ENCODE assay signal across 1 cellular context in the genomic region with DNA sequence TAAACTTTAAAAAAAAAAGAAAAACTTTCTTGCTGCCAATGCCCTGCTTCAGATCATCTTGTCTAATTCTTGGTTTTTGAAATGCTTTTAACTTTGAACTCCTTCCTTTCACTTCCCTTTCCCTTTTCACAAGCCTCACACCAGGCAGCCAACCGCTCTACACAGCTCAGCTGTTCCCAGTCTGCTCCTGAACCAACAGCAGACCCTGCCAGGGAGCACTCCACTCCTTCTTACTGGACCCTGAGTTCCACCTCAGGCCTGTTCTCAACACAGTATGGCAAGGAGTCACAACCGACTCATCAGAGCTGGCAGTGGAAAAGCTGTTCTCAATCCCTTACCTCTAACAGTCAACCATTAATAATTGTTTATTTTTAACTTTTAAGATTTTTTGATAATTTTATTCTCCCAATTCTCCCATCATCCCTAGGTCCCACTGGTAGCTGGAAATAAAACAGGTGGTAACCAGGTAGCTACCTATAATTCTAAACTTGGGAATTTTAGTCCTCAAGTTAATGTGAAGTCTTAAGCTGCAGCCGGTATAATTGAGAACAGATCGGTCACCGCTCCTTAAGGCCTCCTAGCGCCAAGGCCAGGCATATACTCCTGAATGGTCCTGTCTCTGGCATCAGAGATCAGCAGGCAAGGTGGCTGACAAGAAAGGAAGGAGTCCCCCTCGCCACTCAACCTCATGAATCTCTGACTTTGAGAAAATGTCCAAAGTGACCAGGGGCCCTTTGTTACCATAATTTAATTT.
TF ChIP-seq lines count a peak whose summit lies in the region.

No MANE protein-coding gene starts in this region.

TF ChIP-seq in WTC11, 78 proteins besides CTCF, POLR2A, EP300 and RAD21 (continued from another document):
- TF ChIP-seq, protein P1, sequence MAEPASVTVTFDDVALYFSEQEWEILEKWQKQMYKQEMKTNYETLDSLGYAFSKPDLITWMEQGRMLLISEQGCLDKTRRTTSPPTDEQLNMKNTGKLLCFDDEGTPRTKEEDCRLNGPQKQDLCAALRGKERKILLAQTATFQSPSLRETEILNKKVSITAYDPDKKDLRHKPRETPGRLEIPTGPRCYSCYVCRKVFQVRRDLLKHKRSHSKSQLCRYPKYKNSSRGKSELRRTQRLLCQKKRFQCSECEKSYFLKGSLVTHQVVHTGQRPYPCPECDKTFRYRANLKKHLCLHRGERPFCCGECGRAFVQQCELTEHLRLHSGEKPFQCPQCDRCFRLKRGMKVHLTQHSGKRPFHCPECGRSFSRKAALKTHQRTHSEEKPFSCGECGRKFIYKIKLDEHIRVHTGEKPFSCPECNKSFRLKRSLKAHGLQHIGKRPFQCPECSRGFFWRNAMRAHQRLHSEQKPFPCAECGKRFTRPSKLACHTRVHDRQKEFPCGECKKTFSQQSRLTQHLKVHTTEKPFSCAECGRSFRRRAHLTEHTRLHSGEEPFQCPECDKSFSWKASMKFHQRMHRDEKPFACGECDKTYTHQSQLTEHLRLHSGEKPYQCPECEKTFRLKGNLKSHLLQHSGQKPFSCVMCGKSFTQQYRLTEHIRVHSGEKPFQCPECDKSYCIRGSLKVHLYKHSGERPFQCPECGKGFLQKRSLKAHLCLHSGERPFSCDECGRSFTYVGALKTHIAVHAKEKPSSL (CRISPR knock-in tag; conservative IDR thresholded peaks at IDR 0.05), result no peak
- TF ChIP-seq, protein P2, sequence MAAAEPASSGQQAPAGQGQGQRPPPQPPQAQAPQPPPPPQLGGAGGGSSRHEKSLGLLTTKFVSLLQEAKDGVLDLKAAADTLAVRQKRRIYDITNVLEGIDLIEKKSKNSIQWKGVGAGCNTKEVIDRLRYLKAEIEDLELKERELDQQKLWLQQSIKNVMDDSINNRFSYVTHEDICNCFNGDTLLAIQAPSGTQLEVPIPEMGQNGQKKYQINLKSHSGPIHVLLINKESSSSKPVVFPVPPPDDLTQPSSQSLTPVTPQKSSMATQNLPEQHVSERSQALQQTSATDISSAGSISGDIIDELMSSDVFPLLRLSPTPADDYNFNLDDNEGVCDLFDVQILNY (CRISPR knock-in tag; IDR thresholded peaks at IDR 0.05), result no peak
- TF ChIP-seq, protein P3, sequence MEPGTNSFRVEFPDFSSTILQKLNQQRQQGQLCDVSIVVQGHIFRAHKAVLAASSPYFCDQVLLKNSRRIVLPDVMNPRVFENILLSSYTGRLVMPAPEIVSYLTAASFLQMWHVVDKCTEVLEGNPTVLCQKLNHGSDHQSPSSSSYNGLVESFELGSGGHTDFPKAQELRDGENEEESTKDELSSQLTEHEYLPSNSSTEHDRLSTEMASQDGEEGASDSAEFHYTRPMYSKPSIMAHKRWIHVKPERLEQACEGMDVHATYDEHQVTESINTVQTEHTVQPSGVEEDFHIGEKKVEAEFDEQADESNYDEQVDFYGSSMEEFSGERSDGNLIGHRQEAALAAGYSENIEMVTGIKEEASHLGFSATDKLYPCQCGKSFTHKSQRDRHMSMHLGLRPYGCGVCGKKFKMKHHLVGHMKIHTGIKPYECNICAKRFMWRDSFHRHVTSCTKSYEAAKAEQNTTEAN (CRISPR knock-in tag; IDR thresholded peaks at IDR 0.05), result no peak
- TF ChIP-seq, protein P4, sequence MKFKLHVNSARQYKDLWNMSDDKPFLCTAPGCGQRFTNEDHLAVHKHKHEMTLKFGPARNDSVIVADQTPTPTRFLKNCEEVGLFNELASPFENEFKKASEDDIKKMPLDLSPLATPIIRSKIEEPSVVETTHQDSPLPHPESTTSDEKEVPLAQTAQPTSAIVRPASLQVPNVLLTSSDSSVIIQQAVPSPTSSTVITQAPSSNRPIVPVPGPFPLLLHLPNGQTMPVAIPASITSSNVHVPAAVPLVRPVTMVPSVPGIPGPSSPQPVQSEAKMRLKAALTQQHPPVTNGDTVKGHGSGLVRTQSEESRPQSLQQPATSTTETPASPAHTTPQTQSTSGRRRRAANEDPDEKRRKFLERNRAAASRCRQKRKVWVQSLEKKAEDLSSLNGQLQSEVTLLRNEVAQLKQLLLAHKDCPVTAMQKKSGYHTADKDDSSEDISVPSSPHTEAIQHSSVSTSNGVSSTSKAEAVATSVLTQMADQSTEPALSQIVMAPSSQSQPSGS (CRISPR knock-in tag; IDR thresholded peaks at IDR 0.05; ENCODE audit: borderline replicate concordance, low read depth), result no peak
- no peak for TF ChIP-seq TEAD4 (CRISPR knock-in tag; IDR thresholded peaks at IDR 0.05)
TF ChIP-seq in WTC11: peak in this region for 0.
